ENCODE assay signal across 1 cellular context in genomic region chr2:37890893-37891495, GRCh38.
TF ChIP-seq lines count a peak whose summit lies in the region.

No MANE protein-coding gene starts in this region.

TF ChIP-seq in HepG2, 621 proteins besides CTCF, POLR2A, EP300 and RAD21 (continued from another document and continues in another):
- TF ChIP-seq ZNF580 (CRISPR knock-in tag; IDR thresholded peaks at IDR 0.05; ENCODE audit: borderline replicate concordance, low read depth) (no peak; the same call in 1 of the 2 replicates), NKX3-1 (CRISPR knock-in tag; IDR thresholded peaks at IDR 0.05) (no peak), JDP2 (CRISPR knock-in tag; IDR thresholded peaks at IDR 0.05; ENCODE audit: borderline replicate concordance) (no peak), ZBTB7B (CRISPR knock-in tag; IDR thresholded peaks at IDR 0.05) (no peak), ZNF30 (CRISPR knock-in tag; IDR thresholded peaks at IDR 0.05) (no peak), RXRB (CRISPR knock-in tag; IDR thresholded peaks at IDR 0.05; ENCODE audit: borderline replicate concordance) (0 out of 2 replicates have a peak, but pooled peaks have one; percentile 20), SETDB1 (CRISPR knock-in tag; IDR thresholded peaks at IDR 0.05; ENCODE audit: borderline replicate concordance) (no peak), ZNF280D (CRISPR knock-in tag; IDR thresholded peaks at IDR 0.05) (no peak), GATA4 (IDR thresholded peaks at IDR 0.05; ENCODE audit: borderline replicate concordance, low read depth) (no peak), TFAP4 (IDR thresholded peaks at IDR 0.05; ENCODE audit: borderline replicate concordance, low read depth) (no peak), SRSF1 (optimal IDR thresholded peaks at IDR 0.05; ENCODE audit: low read depth, low read length) (no peak), TGIF2 (CRISPR knock-in tag; IDR thresholded peaks at IDR 0.05) (no peak), ZNF549 (CRISPR knock-in tag; IDR thresholded peaks at IDR 0.05) (no peak), ETV6 (CRISPR knock-in tag; conservative IDR thresholded peaks at IDR 0.05) (no peak), RELA (CRISPR knock-in tag; IDR thresholded peaks at IDR 0.05) (no peak), KDM1A (CRISPR knock-in tag; IDR thresholded peaks at IDR 0.05) (no peak), CREM (IDR thresholded peaks at IDR 0.05) (no peak), CREM (CRISPR knock-in tag; IDR thresholded peaks at IDR 0.05) (no peak), YEATS2 (CRISPR knock-in tag; IDR thresholded peaks at IDR 0.05; ENCODE audit: borderline replicate concordance) (no peak), ATM (IDR thresholded peaks at IDR 0.05; ENCODE audit: borderline replicate concordance) (no peak), NR2F1 (CRISPR knock-in tag; IDR thresholded peaks at IDR 0.05) (no peak), SKIL (CRISPR knock-in tag; IDR thresholded peaks at IDR 0.05; ENCODE audit: borderline replicate concordance) (no peak), SRSF9 (IDR thresholded peaks at IDR 0.05; ENCODE audit: borderline replicate concordance, insufficient read depth, low read depth, low read length, poor library complexity, severe bottlenecking) (no peak), MBNL3 (CRISPR knock-in tag; conservative IDR thresholded peaks at IDR 0.05) (no peak), PHF8 (CRISPR knock-in tag; IDR thresholded peaks at IDR 0.05) (no peak), MYNN (CRISPR knock-in tag; IDR thresholded peaks at IDR 0.05; ENCODE audit: low read depth) (no peak), NR2C2 (CRISPR knock-in tag; IDR thresholded peaks at IDR 0.05; ENCODE audit: borderline replicate concordance) (no peak), RBFOX2 (IDR thresholded peaks at IDR 0.05; ENCODE audit: low read depth, low read length) (no peak), MIER2 (CRISPR knock-in tag; IDR thresholded peaks at IDR 0.05) (no peak), NFKB2 (CRISPR knock-in tag; IDR thresholded peaks at IDR 0.05; ENCODE audit: borderline replicate concordance) (peak; percentile 47; the same call in 1 of the 2 replicates), ZNF781 (CRISPR knock-in tag; IDR thresholded peaks at IDR 0.05; ENCODE audit: borderline replicate concordance, not compliant biosample characterization) (no peak), CENPBD1 (CRISPR knock-in tag; IDR thresholded peaks at IDR 0.05; ENCODE audit: borderline replicate concordance, low read depth) (no peak), ETS1 (CRISPR knock-in tag; IDR thresholded peaks at IDR 0.05) (no peak), XRCC5 (optimal IDR thresholded peaks at IDR 0.05; ENCODE audit: low read length) (peak; percentile 90), KDM3A (CRISPR knock-in tag; IDR thresholded peaks at IDR 0.05; ENCODE audit: low read depth) (no peak), KMT2A (CRISPR knock-in tag; IDR thresholded peaks at IDR 0.05) (no peak), FIP1L1 (IDR thresholded peaks at IDR 0.05; ENCODE audit: borderline replicate concordance, insufficient read depth, low read depth, low read length) (no peak), ZBTB10 (CRISPR knock-in tag; IDR thresholded peaks at IDR 0.05; ENCODE audit: borderline replicate concordance) (no peak), ZNF446 (CRISPR knock-in tag; IDR thresholded peaks at IDR 0.05) (no peak), MZF1 (CRISPR knock-in tag; IDR thresholded peaks at IDR 0.05; ENCODE audit: borderline replicate concordance) (no peak), KMT2B (CRISPR knock-in tag; IDR thresholded peaks at IDR 0.05) (no peak), IKZF5 (CRISPR knock-in tag; IDR thresholded peaks at IDR 0.05) (0 out of 2 replicates have a peak, but pooled peaks have one; percentile 33), ZIK1 (CRISPR knock-in tag; IDR thresholded peaks at IDR 0.05; ENCODE audit: borderline replicate concordance, low read depth) (no peak), NCOA1 (CRISPR knock-in tag; IDR thresholded peaks at IDR 0.05) (no peak), DPF2 (CRISPR knock-in tag; IDR thresholded peaks at IDR 0.05; ENCODE audit: borderline replicate concordance, low read depth) (no peak), ZC3H4 (CRISPR knock-in tag; IDR thresholded peaks at IDR 0.05; ENCODE audit: borderline replicate concordance) (no peak), IKZF4 (CRISPR knock-in tag; IDR thresholded peaks at IDR 0.05; ENCODE audit: borderline replicate concordance, low read depth, not compliant biosample characterization) (no peak), ZNF317 (CRISPR knock-in tag; IDR thresholded peaks at IDR 0.05) (no peak), HNF4A (CRISPR knock-in tag; IDR thresholded peaks at IDR 0.05) (0 out of 2 replicates have a peak, but pooled peaks have one; percentile 7), CBFB (CRISPR knock-in tag; IDR thresholded peaks at IDR 0.05) (no peak), TRIM24 (CRISPR knock-in tag; IDR thresholded peaks at IDR 0.05) (no peak), ATF5 (CRISPR knock-in tag; IDR thresholded peaks at IDR 0.05; ENCODE audit: low read depth) (no peak), ZFP41 (CRISPR knock-in tag; IDR thresholded peaks at IDR 0.05; ENCODE audit: borderline replicate concordance) (no peak), NFIC (IDR thresholded peaks at IDR 0.05; ENCODE audit: low read length) (no peak), ZFP1 (CRISPR knock-in tag; IDR thresholded peaks at IDR 0.05) (no peak), BHLHE40 (IDR thresholded peaks at IDR 0.05; ENCODE audit: low read length) (no peak), HNRNPH1 (optimal IDR thresholded peaks at IDR 0.05; ENCODE audit: low read depth, low read length) (no peak)
